Comparison of ENCODE assay signal across 8 cellular contexts in the genomic region with DNA sequence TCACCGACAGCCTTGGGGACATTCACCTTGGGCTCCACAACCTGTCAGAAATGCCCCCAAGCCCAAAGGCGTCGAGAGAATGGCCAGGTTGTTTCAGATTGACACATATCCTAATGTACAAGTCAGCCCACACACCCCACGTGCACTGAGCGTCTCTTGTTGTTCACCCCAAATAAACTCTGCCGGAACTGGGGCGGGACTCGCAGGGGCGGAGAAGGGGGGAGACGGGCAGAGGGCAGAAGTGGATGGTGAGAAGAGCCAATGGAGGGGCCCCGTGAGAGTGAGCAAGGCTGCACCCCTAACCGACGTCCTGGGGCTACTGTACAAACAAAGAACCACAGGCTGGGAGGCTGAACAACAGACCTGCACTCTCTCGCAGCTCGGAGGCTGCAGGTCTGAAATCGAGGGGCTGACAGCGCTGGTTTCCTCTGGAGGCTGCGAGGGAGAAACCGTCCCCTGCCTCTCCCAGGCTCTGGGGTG. TPM values are rescaled to one million over a fixed set of nuclear protein-coding genes. Genes with fewer than 3 reads are reported as not detected.
DNase-seq lines count a peak whose midpoint lies in the region; ATAC-seq and TF ChIP-seq lines count a peak whose summit lies in the region.

No MANE protein-coding gene starts in this region.

- no peak overlapping the region; a peak in 1 of 5 replicates for H3K4me3 Mint-ChIP-seq in H9

- no peak overlapping the region for H2BK20ac ChIP-seq in H9 (ENCODE audit: low read depth, low read length, poor library complexity, severe bottlenecking)

- no peak for TF ChIP-seq POLR2A in heart left ventricle (IDR thresholded peaks at IDR 0.05)

- no peaks in the 10 kb centered on the region for H3K9me3 ChIP-seq in heart left ventricle
- H3K9me3 ChIP-seq in right atrium auricular region: no peaks in the 10 kb centered on the region
- H3K9me3 ChIP-seq in heart right ventricle: no peaks in the 10 kb centered on the region
- no peaks in the 10 kb centered on the region for H3K9me3 ChIP-seq in H9 (ENCODE audit: control insufficient read depth, low read depth, low read length)

- no peak overlapping the region for H2BK5ac ChIP-seq in H9 (ENCODE audit: insufficient read length, low read length)

- H2AK5ac ChIP-seq in H9 (ENCODE audit: insufficient read length, low read length): no peak overlapping the region

- no peak overlapping the region for H2BK120ac ChIP-seq in H9 (ENCODE audit: low read depth, low read length, poor library complexity, severe bottlenecking)

- H3K4me1 ChIP-seq in heart left ventricle: peaks cover 0 to 44% (median under 1%) of the 10 kb centered on the region in 12 donors
- H3K4me1 ChIP-seq in right atrium auricular region: peaks cover 0 to 10% of the 10 kb centered on the region in 2 donors
- peaks cover 0 to 42% (median under 1%) of the 10 kb centered on the region in 9 donors for H3K4me1 ChIP-seq in heart right ventricle
- no peaks in the 10 kb centered on the region; the same call in 1 of the 2 replicates for H3K4me1 ChIP-seq in H9 (ENCODE audit: insufficient read depth, low read length)

- no peak overlapping the region for H4K8ac ChIP-seq in H9 (replicated peaks; ENCODE audit: insufficient read length, low read depth, low read length)

- H3K27ac ChIP-seq in heart left ventricle: peak overlapping the region in 2 of 12 donors; percentile 13 to 87
- H3K27ac ChIP-seq in right atrium auricular region: no peak overlapping the region
- peak overlapping the region in 1 of 10 donors; percentile 57 for H3K27ac ChIP-seq in heart right ventricle
- H3K27ac ChIP-seq in H9 (ENCODE audit: insufficient read length, low read depth, low read length): no peak overlapping the region

- ATAC-seq in heart left ventricle (peak in 2 of 4 donors; percentile 25 to 39), HG03558 (IDR thresholded peaks at IDR 0.05; ENCODE audit: extremely low read depth, unreplicated experiment) (peak; percentile 28), heart right ventricle (peak in 7 of 8 donors; percentile 9 to 67 (median 47))

- H3K27me3 ChIP-seq in heart left ventricle (peaks cover 0 to 21% (median 0%) of the 10 kb centered on the region in 9 donors), right atrium auricular region (no peaks in the 10 kb centered on the region), heart right ventricle (peaks cover 0 to 61% (median 26%) of the 10 kb centered on the region in 7 donors), H9 (ENCODE audit: insufficient read depth, low read length) (no peaks in the 10 kb centered on the region)

- H3K23me2 ChIP-seq in H9 (ENCODE audit: insufficient read length, low read depth, low read length, poor library complexity, severe bottlenecking): no peaks in the 10 kb centered on the region

- H3K36me3 ChIP-seq in heart left ventricle (no peaks in the 10 kb centered on the region), right atrium auricular region (no peaks in the 10 kb centered on the region), heart right ventricle (no peaks in the 10 kb centered on the region)

- no peak overlapping the region for H2BK15ac ChIP-seq in H9 (ENCODE audit: low read depth, low read length)

- H3K4me1 Mint-ChIP-seq in H9: peaks cover 42 to 50% of the 10 kb centered on the region in 2 experiments

- no peak overlapping the region for H2BK12ac ChIP-seq in H9 (ENCODE audit: insufficient read length, low read depth, low read length)

- H4K20me1 ChIP-seq in H9 (ENCODE audit: control insufficient read depth, insufficient read depth, insufficient read length): no peaks in the 10 kb centered on the region

- H4K91ac ChIP-seq in H9 (ENCODE audit: insufficient read length, low read depth, low read length): no peak overlapping the region

- no peak overlapping the region for H3K23ac ChIP-seq in H9 (ENCODE audit: insufficient read length, low read depth, low read length)

- H3K4me3 ChIP-seq in heart left ventricle (peak overlapping the region in 1 of 12 donors; percentile 45), right atrium auricular region (no peak overlapping the region), heart right ventricle (peak overlapping the region in 1 of 10 donors; percentile 35)

- H3K56ac ChIP-seq in H9 (ENCODE audit: insufficient read length, low read depth, low read length): no peak overlapping the region

- no peak overlapping the region for H2AFZ ChIP-seq in H9 (ENCODE audit: low read length)

- TF ChIP-seq CTCF in heart left ventricle (IDR thresholded peaks at IDR 0.05) (no peak), right atrium auricular region (IDR thresholded peaks at IDR 0.05) (no peak), heart right ventricle (IDR thresholded peaks at IDR 0.05) (no peak), H9 (conservative IDR thresholded peaks at IDR 0.05) (no peak)

- no peak overlapping the region for H4K5ac ChIP-seq in H9 (ENCODE audit: insufficient read length, low read depth, low read length)

- H3K4ac ChIP-seq in H9 (ENCODE audit: low read depth, low read length): no peak overlapping the region

- peaks cover 10% of the 10 kb centered on the region for H3K27me3 Mint-ChIP-seq in H9 (ENCODE audit: low read depth)

- H3K4me2 ChIP-seq in H9 (ENCODE audit: insufficient read depth, insufficient read length, low read length): no peak overlapping the region

- H3K79me2 ChIP-seq in H9 (ENCODE audit: insufficient read depth, low read length): no peaks in the 10 kb centered on the region

- DNase-seq in heart left ventricle: peak in 3 of 5 donors; percentile 39 to 77 (median 52)
- no peak for DNase-seq in right atrium auricular region (ENCODE audit: low spot score)
- peak; percentile 80 for DNase-seq in activated CD4-positive, alpha-beta T cell treated with anti-CD3 and anti-CD28 coated beads for 48 hours
- no peak for DNase-seq in heart right ventricle
- DNase-seq in stimulated activated CD8-positive, alpha-beta memory T cell treated with anti-CD3 and anti-CD28 coated beads, Interleukin-2, amount 100 ng/mL, for 48 hours (ENCODE audit: low read depth in 2 of 2): peak; percentile 48 to 62
- no peak for DNase-seq in H9
- DNase-seq in GOT3 (lab: John Stamatoyannopoulos, UW): no peak

- no peaks in the 10 kb centered on the region for H3K79me1 ChIP-seq in H9 (ENCODE audit: insufficient read depth, low read depth, low read length, poor library complexity, severe bottlenecking)

- H3K36me3 Mint-ChIP-seq in H9 (ENCODE audit: insufficient read depth in 1 of 3, low read depth in 3 of 3): no peaks in the 10 kb centered on the region; a peak in 1 of 7 replicates

- intact Hi-C loops in heart left ventricle (cut with DNase I) (no loop called here), heart right ventricle (cut with DNase I) (loop anchor here in 1 of 10 donors (5.0 kb wide), 1 partner anchor 1755 kb away; no protein-coding TSS in a partner anchor)

- H3K14ac ChIP-seq in H9 (ENCODE audit: insufficient read depth, low read length): no peak overlapping the region

- H3K9ac ChIP-seq in H9 (ENCODE audit: extremely low read depth, insufficient read length, low read length): no peak overlapping the region

- 57 to 63% (median 61%) methylated on average over 19 of the region's 19 CpGs for WGBS in heart left ventricle, 4 donors
- 57 to 59% methylated on average over 19 of the region's 19 CpGs for WGBS in heart right ventricle, 2 donors
- whole genome bisulfite sequencing in H9 (ENCODE audit: extremely low coverage, insufficient read length, low lambda C conversion rate): no CpG with 5 or more reads among the region's 19 CpGs

- H3K9me3 Mint-ChIP-seq in H9: no peaks in the 10 kb centered on the region

- H3K18ac ChIP-seq in H9 (ENCODE audit: insufficient read length, low read depth, low read length): no peak overlapping the region

- H3T11ph ChIP-seq in H9 (ENCODE audit: low read length): no peak overlapping the region

- H3K27ac Mint-ChIP-seq in H9: no peak overlapping the region

RNA-seq across cellular contexts. Expression of a gene that starts 8.5 kb away (rescaled TPM):
- total RNA-seq in heart left ventricle (under 1 TPM in 2 of 9 donors, not detected in 7; 0.07 to 0.19 TPM), right atrium auricular region (not detected), heart right ventricle (under 1 TPM in 3 of 10 donors, not detected in 7; 0.13 to 0.31 (median 0.25) TPM), H9 (2021) (not detected in 2 replicates)
- polyA plus RNA-seq in heart left ventricle (not detected), heart right ventricle (not detected)

RNA-seq across cellular contexts. Expression of a gene that starts 52.4 kb away (rescaled TPM):
- 10 to 100 TPM in 1 of 9 donors, 1 to 10 TPM in 8; 4.3 to 10.2 (median 6.2) TPM for total RNA-seq in heart left ventricle
- polyA plus RNA-seq in heart left ventricle: 1 to 10 TPM; 1.2 to 2.5 TPM
- total RNA-seq in right atrium auricular region: 10 to 100 TPM in 1 of 2 donors, 1 to 10 TPM in 1; 5.5 to 10.3 TPM
- 10 to 100 TPM in 2 of 10 donors, 1 to 10 TPM in 8; 3.8 to 15.2 (median 6.6) TPM for total RNA-seq in heart right ventricle
- polyA plus RNA-seq in heart right ventricle: 1 to 10 TPM; 1.3 to 1.9 TPM
- total RNA-seq in H9 (2021): 17.4 and 18.1 TPM in 2 replicates

Comparison
In these comparisons a context has a peak if more than half of its experiments do, and no peak if none do; other contexts are left out.
1. DNase-seq: peak in heart left ventricle (3 of 5), activated CD4-positive, alpha-beta T cell treated with anti-CD3 and anti-CD28 coated beads for 48 hours (single experiment) and stimulated activated CD8-positive, alpha-beta memory T cell treated with anti-CD3 and anti-CD28 coated beads, Interleukin-2, amount 100 ng/mL, for 48 hours (2 of 2); none in right atrium auricular region (single experiment), heart right ventricle (0 of 2), H9 (single experiment) and GOT3 (single experiment).